Comparison of ENCODE assay signal across 21 cellular contexts in the genomic region with DNA sequence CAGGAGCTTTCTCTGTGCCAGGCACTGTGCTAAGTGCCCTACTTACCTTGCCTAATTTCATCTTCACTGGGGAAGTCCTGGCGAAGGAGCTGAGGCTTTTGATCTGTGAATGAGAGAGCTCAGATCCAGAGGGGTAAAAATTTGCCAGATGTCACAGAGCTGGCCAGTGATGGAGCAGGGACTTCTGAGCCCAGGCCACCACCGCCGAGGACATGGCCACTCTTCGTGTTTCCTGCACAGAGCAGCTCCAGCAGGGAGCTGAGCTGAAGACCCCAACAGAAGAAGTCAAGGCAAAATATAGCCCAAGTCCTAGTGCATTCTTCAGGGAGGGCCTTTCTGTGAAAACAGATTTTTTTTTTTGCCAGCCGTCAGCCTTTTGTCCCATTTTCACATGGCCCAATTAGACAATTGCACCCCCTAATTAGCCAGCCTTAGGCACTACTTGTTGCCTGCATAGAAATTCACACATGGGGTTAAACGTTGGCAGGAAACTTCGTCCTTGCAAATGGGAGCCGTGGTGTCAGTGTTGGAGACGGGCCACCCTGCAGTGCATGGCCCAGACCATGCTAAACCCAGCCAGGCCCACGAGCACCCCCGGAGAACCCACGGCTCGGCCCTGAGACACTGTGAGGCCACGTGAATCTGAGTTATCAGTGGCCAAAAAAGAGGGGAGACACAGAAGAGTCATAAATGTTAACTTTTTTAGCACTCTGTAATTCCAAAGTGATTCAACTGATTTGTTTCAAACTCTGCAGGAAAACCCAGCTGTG. TPM values are rescaled to one million over a fixed set of nuclear protein-coding genes. Genes with fewer than 3 reads are reported as not detected.
DNase-seq lines count a peak whose midpoint lies in the region; ATAC-seq, FAIRE-seq and TF ChIP-seq lines count a peak whose summit lies in the region.
"Had no signal": no experiment of that assay in that cellular context is flagged by ENCODE, and none has a peak within 500 bp of the region (broad histone marks: within the 10 kb centered on the region; RNA-seq: fewer than 3 reads in every experiment).

No MANE protein-coding gene starts in this region.

- H3K4me2 ChIP-seq in H1 (ENCODE audit: insufficient read depth in 1 of 2, low read depth in 2 of 2, low read length in 2 of 2), result no peak overlapping the region
- H3K4me2 ChIP-seq: A549 had no signal

- no peaks in the 10 kb centered on the region for H3K79me1 ChIP-seq in H1 (ENCODE audit: low read depth, low read length)

- H3K27me3 Mint-ChIP-seq in chondrocyte (ENCODE audit: low read depth), result peaks cover 14% of the 10 kb centered on the region

- H3K9me3 Mint-ChIP-seq in chondrocyte (ENCODE audit: low read depth), result peaks cover 2% of the 10 kb centered on the region

- peaks cover 3 to 10% (median 8%) of the 10 kb centered on the region in 4 experiments; a peak in 6 of 7 replicates for H3K27me3 ChIP-seq in H1 (replicated peaks in 1 of 4; ENCODE audit: control insufficient read depth in 3 of 4, extremely low read depth in 1 of 4, insufficient read depth in 3 of 4, low read length in 3 of 4)
- H3K27me3 ChIP-seq: BE2C had no signal

- H4K91ac ChIP-seq in H1 (replicated peaks; ENCODE audit: insufficient read length, low read length), result peak overlapping the region; percentile 27

- TF ChIP-seq POLR2A in H1 (IDR thresholded peaks at IDR 0.05; ENCODE audit: control extremely low read depth in 1 of 2, low read depth in 2 of 2, low read length in 2 of 2), result no peak

- TF ChIP-seq EP300 in H1 (IDR thresholded peaks at IDR 0.05; ENCODE audit: borderline replicate concordance in 1 of 2, low read depth in 2 of 2, low read length in 2 of 2), result no peak

- no peak overlapping the region for H3K23ac ChIP-seq in H1 (ENCODE audit: insufficient read length)

- no peak overlapping the region for H4K5ac ChIP-seq in H1 (ENCODE audit: insufficient read length, low read depth, low read length)

- DNase-seq in chondrocyte (ENCODE audit: low spot score), result peak; percentile 72
- no peak for DNase-seq in H1 (ENCODE audit: low read depth in 1 of 2, low spot score in 2 of 2)
- peak; percentile 77 for DNase-seq in posterior vena cava (ENCODE audit: low spot score)
- no peak for DNase-seq in cerebellar cortex (ENCODE audit: low spot score)
- no peak for DNase-seq in COR-L47 (lab: John Stamatoyannopoulos, UW)
- DNase-seq: BE2C; CD4-positive, alpha-beta memory T cell; DMS153; DMS79 treated with DMSO at 0.1 percent for 48 hours; EL; GM23248; H7 had no signal

- no peak for TF ChIP-seq CTCF in chondrocyte (IDR thresholded peaks at IDR 0.05)
- TF ChIP-seq CTCF in H1 (IDR thresholded peaks at IDR 0.05; ENCODE audit: control extremely low read depth in 1 of 3, insufficient read depth in 1 of 3, low read depth in 1 of 3, low read length in 3 of 3), result no peak

- no peaks in the 10 kb centered on the region for H3K36me3 ChIP-seq in H1 (ENCODE audit: control insufficient read depth in 2 of 4, insufficient read depth in 4 of 4, low read length in 3 of 4)
- H3K36me3 ChIP-seq: BE2C had no signal

- 90% methylated on average over 14 of the region's 14 CpGs; no CpG with 5 or more reads in 1 of the 2 experiments for WGBS in H1 (ENCODE audit: extremely low coverage in 1 of 2, insufficient coverage in 1 of 2, insufficient read length in 1 of 2, insufficient replicate concordance in 2 of 2, low coverage in 1 of 2, low lambda C conversion rate in 2 of 2, missing lambda C conversion rate in 1 of 2), 2 experiments

- H3K18ac ChIP-seq in H1 (ENCODE audit: extremely low read depth, low read length), result no peak overlapping the region

- no peak overlapping the region for H3K4ac ChIP-seq in H1 (replicated peaks; ENCODE audit: insufficient read length, low read depth, low read length)

- TF ChIP-seq RAD21 in H1 (IDR thresholded peaks at IDR 0.05 in 1 of 2, conservative IDR thresholded peaks at IDR 0.05 in 1 of 2; ENCODE audit: low read depth in 2 of 2, low read length in 2 of 2), result no peak

- H2BK5ac ChIP-seq in H1 (ENCODE audit: low read depth, low read length), result no peak overlapping the region

- FAIRE-seq in H1 (lab: Jason Lieb, UNC), result no peak
- FAIRE-seq: A549, D721Med, G401.6, GM12891, HepG2, HTR-8/SVneo had no signal

- no peak for ATAC-seq in HG03095 (IDR thresholded peaks at IDR 0.05; ENCODE audit: unreplicated experiment)
- ATAC-seq: A549, HepG2 had no signal

- H3K4me1 ChIP-seq in H1 (replicated peaks in 1 of 4; ENCODE audit: control insufficient read depth in 3 of 4, insufficient read depth in 4 of 4, low read length in 3 of 4), result peaks cover 0 to 8% (median 7%) of the 10 kb centered on the region in 4 experiments; a peak in 5 of 7 replicates
- H3K4me1 ChIP-seq: A549, BE2C had no signal

- no peaks in the 10 kb centered on the region for H3K4me1 Mint-ChIP-seq in chondrocyte (ENCODE audit: low read depth)

- H4K20me1 ChIP-seq in H1 (replicated peaks in 1 of 2; ENCODE audit: control insufficient read depth in 1 of 2, insufficient read depth in 2 of 2, low read length in 2 of 2), result peaks cover 0 to 7% of the 10 kb centered on the region in 2 experiments

- H3K27ac Mint-ChIP-seq in chondrocyte (ENCODE audit: unreplicated experiment), result no peak overlapping the region
- H3K27ac Mint-ChIP-seq: CD4-positive, alpha-beta memory T cell had no signal

- no peak overlapping the region for H2BK20ac ChIP-seq in H1 (ENCODE audit: low read length)

- H3K14ac ChIP-seq in H1 (ENCODE audit: insufficient read length), result no peak overlapping the region

- POLR2A ChIA-PET in H1 (lab: Charles Lee; ENCODE audit: partially characterized antibody), result no interaction called here

- H2AK5ac ChIP-seq in H1 (ENCODE audit: low read depth, low read length), result no peak overlapping the region

- no peak overlapping the region for H2BK120ac ChIP-seq in H1 (replicated peaks; ENCODE audit: low read depth, low read length)

- H2BK12ac ChIP-seq in H1 (ENCODE audit: low read depth, low read length), result no peak overlapping the region

- H3K23me2 ChIP-seq in H1 (ENCODE audit: low read depth, low read length), result peaks cover 8% of the 10 kb centered on the region; the same call in 1 of the 2 replicates

- no peak overlapping the region for H2BK15ac ChIP-seq in H1 (ENCODE audit: low read length)

- CTCF ChIA-PET in H1 (lab: Charles Lee; ENCODE audit: partially characterized antibody), result interaction anchor here (0.5 to 1.2 kb wide), 4 partner anchors 10 to 192 kb away, joined by 3 to 4 read pairs (median 4); no protein-coding TSS in a partner anchor

- intact Hi-C loops in posterior vena cava (cut with DNase I), result no loop called here

- no peak overlapping the region for H2AFZ ChIP-seq in H1 (ENCODE audit: low read length)
- H2AFZ ChIP-seq: GM23248 had no signal

- H3K79me2 ChIP-seq in H1 (ENCODE audit: control insufficient read depth in 1 of 2, insufficient read depth in 2 of 2, low read length in 2 of 2), result no peaks in the 10 kb centered on the region

- no peak overlapping the region for H3K27ac ChIP-seq in H1 (ENCODE audit: low read depth, low read length)
- H3K27ac ChIP-seq: A549, C4-2B, GM23248 had no signal

- no peak overlapping the region for H3K56ac ChIP-seq in H1 (replicated peaks; ENCODE audit: insufficient read length, low read depth, low read length)

- H3K4me3 Mint-ChIP-seq in chondrocyte (ENCODE audit: unreplicated experiment), result no peak overlapping the region
- H3K4me3 Mint-ChIP-seq: CD4-positive, alpha-beta memory T cell had no signal

- H3K4me3 ChIP-seq in H1 (ENCODE audit: extremely low read depth in 1 of 4, insufficient read depth in 2 of 4, low read depth in 3 of 4, low read length in 4 of 4), result no peak overlapping the region
- H3K4me3 ChIP-seq: A549, GM23248 had no signal

- H3K9ac ChIP-seq in H1 (replicated peaks in 1 of 4; ENCODE audit: extremely low read depth in 1 of 4, low read depth in 3 of 4, low read length in 3 of 4), result no peak overlapping the region
- H3K9ac ChIP-seq: GM23248 had no signal

- no peak overlapping the region for H4K8ac ChIP-seq in H1 (ENCODE audit: extremely low read depth, insufficient read depth, low read length)

- no peaks in the 10 kb centered on the region for H3K36me3 Mint-ChIP-seq in chondrocyte (ENCODE audit: low read depth)
- H3K36me3 Mint-ChIP-seq: CD4-positive, alpha-beta memory T cell had no signal

- no peaks in the 10 kb centered on the region for H3K9me3 ChIP-seq in H1 (ENCODE audit: insufficient read depth in 2 of 2, low read depth in 1 of 2, low read length in 1 of 2)
- H3K9me3 ChIP-seq: A549, BE2C had no signal

RNA-seq across cellular contexts. Expression of a gene that starts 7.8 kb away (rescaled TPM):
- not detected in 3 replicates for total RNA-seq in chondrocyte
- 0.09 and 0.33 TPM in 2 replicates for total RNA-seq in H1 (2021; fragmentation: NEBNext Ultra II Directional; extraction: Animal tissue kit (Norgen Biotek cat#: 25700))
- 0.06 and 0.11 TPM in 2 replicates for polyA plus RNA-seq in H1 (2011; rRNA removed)
- 0.08 TPM for polyA plus RNA-seq in H1 (2011; cell fraction: cytosol; rRNA removed)
- polyA plus RNA-seq in H1 (2011; cell fraction: nucleus; rRNA removed), result 0.21 TPM
- 0.06 to 0.28 TPM (median 0.08 TPM) in 4 replicates for polyA plus RNA-seq in H1 (2012, experiment 1 of 2)
- polyA plus RNA-seq in H1 (2012, experiment 2 of 2), result 0.05 TPM
- 0.02 TPM for polyA plus RNA-seq in H1 (2013, experiment 1 of 2)
- polyA plus RNA-seq in H1 (2013, experiment 2 of 2), result 0.04 TPM
- 0.19 and 0.29 TPM in 2 replicates for polyA minus RNA-seq in H1 (2011; rRNA and poly(A)+ RNA removed)
- not detected for polyA minus RNA-seq in H1 (2011; cell fraction: cytosol; rRNA and poly(A)+ RNA removed)
- 0.40 TPM for polyA minus RNA-seq in H1 (2011; cell fraction: nucleus; rRNA and poly(A)+ RNA removed)
- total RNA-seq in posterior vena cava, result 1 to 10 TPM; 2.8 to 3.6 TPM
- total RNA-seq: HepG2 had no signal
- polyA plus RNA-seq: A549; AG04450; CD4-positive, alpha-beta memory T cell; HepG2 had no signal

Comparison
In these comparisons a context has a peak if more than half of its experiments do, and no peak if none do; other contexts are left out.
1. DNase-seq: peak in chondrocyte (single experiment) and posterior vena cava (single experiment); none in H1 (0 of 2), cerebellar cortex (single experiment) and COR-L47 (single experiment).